34 cellular contexts compared by ENCODE assay signal in the genomic region with DNA sequence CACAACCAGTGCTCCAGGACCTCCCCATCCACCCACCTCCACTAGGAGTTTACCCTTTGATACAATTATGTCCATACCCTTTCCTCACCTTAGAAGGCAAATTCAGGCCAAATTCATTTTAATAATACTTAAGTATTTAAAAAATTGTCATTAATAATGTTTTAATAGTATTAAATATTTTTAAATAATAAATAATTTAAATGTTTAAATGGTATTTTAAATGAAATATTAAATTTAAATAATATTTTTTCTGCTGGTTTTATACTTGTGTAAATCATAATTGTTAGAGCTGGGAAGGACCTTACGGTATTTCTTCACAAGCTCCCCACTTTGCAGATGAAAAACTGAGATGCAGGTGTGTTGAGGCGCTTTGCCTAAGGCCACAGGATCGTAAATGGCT.
"Had no signal": no experiment of that assay in that cellular context is flagged by ENCODE, and none has a peak within 500 bp of the region (broad histone marks: within the 10 kb centered on the region; RNA-seq: fewer than 3 reads in every experiment).

No MANE protein-coding gene starts in this region.

- H3K27ac ChIP-seq: KMS-11 had no signal

- H3K36me3 ChIP-seq: MG63 had no signal

- H3K4me3 ChIP-seq: MG63 had no signal

- H3K9ac ChIP-seq: KMS-11 had no signal

- DNase-seq: Karpas-422, Kasumi-1, MM.1S, MV-4-11, NCI-H1048, NCI-H1092, NCI-H1092 treated with DMSO at 0.1 percent for 48 hours, NCI-H1105, NCI-H1105 treated with DMSO at 0.1 percent for 48 hours, NCI-H1417, NCI-H1417 treated with DMSO at 0.1 percent for 48 hours, NCI-H1436, NCI-H1436 treated with DMSO at 0.1 percent for 48 hours, NCI-H146, NCI-H1694, NCI-H1694 treated with DMSO at 0.1 percent for 48 hours, NCI-H187, NCI-H187 treated with DMSO at 0.1 percent for 48 hours, NCI-H1930, NCI-H2029, NCI-H2029 treated with DMSO at 0.1 percent for 48 hours, NCI-H2081, NCI-H2081 treated with DMSO at 0.1 percent for 48 hours, NCI-H2107, NCI-H2171, NCI-H2171 treated with DMSO at 0.1 percent for 48 hours, NCI-H2227 treated with DMSO at 0.1 percent for 48 hours, NCI-H226, NCI-H345, NCI-H446, NCI-H446 treated with DMSO at 0.1 percent for 48 hours, NCI-H510A had no signal
